24 cellular contexts compared by ENCODE assay signal in the genomic region with DNA sequence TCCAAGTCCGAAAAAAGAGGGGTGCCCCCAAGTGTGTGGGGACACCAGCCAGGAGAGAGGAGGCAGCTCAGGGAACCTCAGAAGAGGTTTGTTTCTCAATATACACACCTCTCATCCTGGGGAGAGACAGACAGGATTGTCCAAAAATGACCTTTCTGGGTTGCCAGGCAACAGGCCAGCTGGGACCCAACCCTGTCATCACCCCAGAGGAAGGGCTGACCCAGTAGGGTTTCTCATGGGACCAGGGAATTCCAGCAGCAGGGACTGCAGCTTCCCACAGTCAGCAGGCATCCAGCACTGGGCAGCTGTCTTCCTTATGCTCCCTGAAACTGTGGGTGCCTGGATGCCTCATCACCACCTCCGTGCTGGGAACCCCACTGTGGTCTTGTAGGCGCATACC. TPM values are rescaled to one million over a fixed set of nuclear protein-coding genes. Genes with fewer than 3 reads are reported as not detected.
DNase-seq lines count a peak whose midpoint lies in the region; ATAC-seq and TF ChIP-seq lines count a peak whose summit lies in the region.
"Had no signal": no experiment of that assay in that cellular context is flagged by ENCODE, and none has a peak within 500 bp of the region (broad histone marks: within the 10 kb centered on the region; RNA-seq: fewer than 3 reads in every experiment).

No MANE protein-coding gene starts in this region.

- intact Hi-C loops in Right ventricle myocardium superior (cut with DNase I) = loop anchor here (10.0 kb wide), 1 partner anchor 100 kb away; no protein-coding TSS in a partner anchor
- intact Hi-C loops in cardiac septum (cut with DNase I) = no loop called here
- intact Hi-C loops in heart left ventricle (cut with DNase I) = loop anchor here in 2 of 10 donors (10.0 kb wide), 2 partner anchors 100 to 240 kb away; no protein-coding TSS in a partner anchor
- intact Hi-C loops in lower lobe of right lung (cut with DNase I) = no loop called here
- intact Hi-C loops in Calu3 (cut with micrococcal nuclease; ENCODE audit: unreplicated experiment) = no loop called here
- intact Hi-C loops in head of caudate nucleus (cut with DNase I) = loop anchor here (10.0 kb wide), 1 partner anchor 390 kb away; no protein-coding TSS in a partner anchor

- ATAC-seq in Right ventricle myocardium superior (ENCODE audit: poor library complexity) (peak; percentile 48), heart left ventricle (peak in 3 of 4 donors; percentile 38 to 68 (median 56)), lower lobe of right lung (peak; percentile 45 to 46), upper lobe of left lung (ENCODE audit: low FRiP score in 2 of 2) (peak in 1 of 2 donors; percentile 31)
- ATAC-seq: HCT116, SK-N-SH treated with all-trans-retinoic acid at 6 μM for 48 hours had no signal

- 74 to 87% (median 80%) methylated on average over 3 of the region's 3 CpGs for WGBS in heart left ventricle, 4 donors
- 49 to 64% methylated on average over 3 of the region's 3 CpGs for WGBS in upper lobe of left lung, 2 donors

- no peak for TF ChIP-seq POLR2A in heart left ventricle (IDR thresholded peaks at IDR 0.05)
- peak in 1 of 4 donors; percentile 1 for TF ChIP-seq POLR2A in upper lobe of left lung (IDR thresholded peaks at IDR 0.05)

- no peaks in the 10 kb centered on the region for H3K36me3 ChIP-seq in heart left ventricle
- no peaks in the 10 kb centered on the region for H3K36me3 ChIP-seq in lower lobe of right lung
- H3K36me3 ChIP-seq in upper lobe of left lung = no peaks in the 10 kb centered on the region
- H3K36me3 ChIP-seq: BLaER1, SJCRH30 had no signal

- no TSS peak for BruUV-seq in Calu3 (replicated peaks; lab: Mats Ljungman, UMichigan)

- TF ChIP-seq EP300 in upper lobe of left lung (IDR thresholded peaks at IDR 0.05) = peak in 2 of 4 donors; percentile 7 to 43

- TF ChIP-seq CTCF in heart left ventricle (IDR thresholded peaks at IDR 0.05) (no peak), lower lobe of right lung (IDR thresholded peaks at IDR 0.05) (no peak), upper lobe of left lung (IDR thresholded peaks at IDR 0.05) (peak in 1 of 6 experiments; percentile 1), Calu3 (IDR thresholded peaks at IDR 0.05; ENCODE audit: unreplicated experiment) (no peak)

- DNase-seq in Right ventricle myocardium superior = no peak
- no peak for DNase-seq in cardiac septum (ENCODE audit: low spot score)
- peak in 4 of 5 donors; percentile 50 to 69 (median 56) for DNase-seq in heart left ventricle
- DNase-seq in lower lobe of right lung = no peak
- DNase-seq in upper lobe of left lung = no peak
- DNase-seq in NCI-H146 (lab: John Stamatoyannopoulos, UW) = no peak
- no peak for DNase-seq in Calu3
- DNase-seq in head of caudate nucleus = no peak
- DNase-seq: CD4-positive, CD25-positive, alpha-beta regulatory T cell; Karpas-422; NCI-H1105; NCI-H1436 treated with DMSO at 0.1 percent for 48 hours; NCI-H2029; NCI-H446; NCI-H524 treated with DMSO at 0.1 percent for 48 hours; NCI-H774; SJCRH30 had no signal

- no peaks in the 10 kb centered on the region for H3K27me3 ChIP-seq in heart left ventricle
- no peaks in the 10 kb centered on the region for H3K27me3 ChIP-seq in lower lobe of right lung (ENCODE audit: low read depth)
- H3K27me3 ChIP-seq in upper lobe of left lung = no peaks in the 10 kb centered on the region
- H3K27me3 ChIP-seq: BLaER1 had no signal

- H3K4me1 ChIP-seq in heart left ventricle = peaks cover 0 to 23% (median 0%) of the 10 kb centered on the region in 12 donors
- H3K4me1 ChIP-seq in lower lobe of right lung = peaks cover 22% of the 10 kb centered on the region
- H3K4me1 ChIP-seq in upper lobe of left lung = peaks cover 0 to 11% (median 10%) of the 10 kb centered on the region in 4 donors
- H3K4me1 ChIP-seq: BLaER1, SJCRH30 had no signal

- H3K9me3 Mint-ChIP-seq in Calu3 (ENCODE audit: low read depth, unreplicated experiment) = no peaks in the 10 kb centered on the region

- H3K27ac ChIP-seq in heart left ventricle (peak overlapping the region in 5 of 12 donors; percentile 51 to 61 (median 56)), lower lobe of right lung (peak overlapping the region; percentile 56), upper lobe of left lung (peak overlapping the region; percentile 38 to 69 (median 53))
- H3K27ac ChIP-seq: BLaER1, HL-60, SJCRH30 had no signal

- no peaks in the 10 kb centered on the region for H3K36me3 Mint-ChIP-seq in Calu3 (ENCODE audit: insufficient read depth, unreplicated experiment)
- H3K36me3 Mint-ChIP-seq: CD4-positive, CD25-positive, alpha-beta regulatory T cell had no signal

- peaks cover 35% of the 10 kb centered on the region for H3K27me3 Mint-ChIP-seq in Calu3 (ENCODE audit: unreplicated experiment)

- CTCF ChIA-PET in Calu3 (lab: Charles Lee) = no interaction called here

- H3K27ac Mint-ChIP-seq in Calu3 (ENCODE audit: unreplicated experiment) = no peak overlapping the region
- H3K27ac Mint-ChIP-seq: CD4-positive, CD25-positive, alpha-beta regulatory T cell had no signal

- H3K4me3 ChIP-seq in heart left ventricle (no peak overlapping the region), lower lobe of right lung (no peak overlapping the region), upper lobe of left lung (no peak overlapping the region)
- H3K4me3 ChIP-seq: BLaER1, SJCRH30 had no signal

- no peaks in the 10 kb centered on the region for H3K9me3 ChIP-seq in heart left ventricle
- no peaks in the 10 kb centered on the region for H3K9me3 ChIP-seq in lower lobe of right lung
- H3K9me3 ChIP-seq in upper lobe of left lung = no peaks in the 10 kb centered on the region
- H3K9me3 ChIP-seq: BLaER1, SJCRH30 had no signal

- no peak overlapping the region for H3K4me3 Mint-ChIP-seq in Calu3 (ENCODE audit: low read depth, unreplicated experiment)
- H3K4me3 Mint-ChIP-seq: CD4-positive, CD25-positive, alpha-beta regulatory T cell had no signal

- peaks cover 13% of the 10 kb centered on the region for H3K4me1 Mint-ChIP-seq in Calu3 (ENCODE audit: low read depth, unreplicated experiment)

RNA-seq across cellular contexts. Expression of gene C20orf202, which starts 1.3 kb away (rescaled TPM):
- 0.35 TPM for total RNA-seq in Right ventricle myocardium superior
- total RNA-seq in cardiac septum = 0.13 TPM
- under 1 TPM in 8 of 9 donors, not detected in 1; 0.25 to 0.47 (median 0.32) TPM for total RNA-seq in heart left ventricle
- under 1 TPM; 0.21 to 0.46 TPM for polyA plus RNA-seq in heart left ventricle
- total RNA-seq in lower lobe of right lung = 2.1 TPM
- 1 to 10 TPM in 1 of 6 donors, under 1 TPM in 3, not detected in 2; 0.55 to 1.7 (median 0.86) TPM for total RNA-seq in upper lobe of left lung
- total RNA-seq in Calu3 (2022) = 0.22 TPM in 1 of 2 replicates, not detected in the other
- total RNA-seq: H4, MCF 10A, SJCRH30 had no signal
- polyA plus RNA-seq: AG04450; CD4-positive, CD25-positive, alpha-beta regulatory T cell had no signal

RNA-seq across cellular contexts. Expression of gene TMEM74B, which starts 19.8 kb away (rescaled TPM):
- 5.2 TPM for total RNA-seq in Right ventricle myocardium superior
- 2.7 TPM for total RNA-seq in cardiac septum
- 1 to 10 TPM in 8 of 9 donors, under 1 TPM in 1; 0.69 to 5.6 (median 1.9) TPM for total RNA-seq in heart left ventricle
- polyA plus RNA-seq in heart left ventricle = 1 to 10 TPM in 1 of 2 donors, under 1 TPM in 1; 0.55 to 6.6 TPM
- total RNA-seq in lower lobe of right lung = 15.8 TPM
- total RNA-seq in upper lobe of left lung = 10 to 100 TPM in 5 of 6 donors, 1 to 10 TPM in 1; 9.3 to 85.9 (median 11.5) TPM
- 0.54 and 0.83 TPM in 2 replicates for total RNA-seq in Calu3 (2022)
- total RNA-seq: CD4-positive, CD25-positive, alpha-beta regulatory T cell; MCF 10A; SJCRH30 had no signal
- polyA plus RNA-seq: AG04450; CD4-positive, CD25-positive, alpha-beta regulatory T cell had no signal

RNA-seq across cellular contexts. Expression of gene RAD21L1, which starts 21.3 kb away (rescaled TPM):
- total RNA-seq in Right ventricle myocardium superior (not detected), cardiac septum (not detected), heart left ventricle (not detected), lower lobe of right lung (not detected), upper lobe of left lung (not detected), Calu3 (2022) (not detected in 2 replicates)
- polyA plus RNA-seq in heart left ventricle = not detected
- total RNA-seq: CD4-positive, CD25-positive, alpha-beta regulatory T cell; MCF 10A; SJCRH30 had no signal

Comparison
In these comparisons a context has a peak if more than half of its experiments do, and no peak if none do; other contexts are left out.
1. DNase-seq: peak in heart left ventricle (4 of 5); none in Right ventricle myocardium superior (single experiment), cardiac septum (single experiment), lower lobe of right lung (single experiment), upper lobe of left lung (0 of 2), NCI-H146 (single experiment), Calu3 (single experiment) and head of caudate nucleus (0 of 42).
2. intact Hi-C loops: an anchor here in Right ventricle myocardium superior (10.0 kb wide) and head of caudate nucleus (10.0 kb wide); none called in cardiac septum, lower lobe of right lung and Calu3.